Comparison of ENCODE assay signal across 30 cellular contexts in genomic region chr12:120480211-120480610, GRCh38. TPM values are rescaled to one million over a fixed set of nuclear protein-coding genes. Genes with fewer than 3 reads are reported as not detected.
DNase-seq lines count a peak whose midpoint lies in the region; ATAC-seq, FAIRE-seq and TF ChIP-seq lines count a peak whose summit lies in the region.
"Had no signal": no experiment of that assay in that cellular context is flagged by ENCODE, and none has a peak within 500 bp of the region (broad histone marks: within the 10 kb centered on the region; RNA-seq: fewer than 3 reads in every experiment).

No MANE protein-coding gene starts in this region.

- H3K4me1 ChIP-seq in K562 (replicated peaks in 1 of 2; ENCODE audit: control insufficient read depth in 2 of 2, insufficient read depth in 2 of 2, low read length in 2 of 2) (peaks cover 23 to 34% of the 10 kb centered on the region in 2 experiments), ascending aorta (no peaks in the 10 kb centered on the region)
- H3K4me1 ChIP-seq: esophagus muscularis mucosa, gastrocnemius medialis, parathyroid adenoma, right atrium auricular region, SJSA1, tibial artery had no signal

- TF ChIP-seq CTCF in K562 (IDR thresholded peaks at IDR 0.05 in 2 of 3, conservative IDR thresholded peaks at IDR 0.05 in 1 of 3; ENCODE audit: insufficient read depth in 2 of 3, low read depth in 1 of 3, low read length in 3 of 3) (no peak), type B pancreatic cell (conservative IDR thresholded peaks at IDR 0.05) (no peak), ascending aorta (IDR thresholded peaks at IDR 0.05) (no peak)

- H3K4me3 ChIP-seq in K562 (no peak overlapping the region), ascending aorta (no peak overlapping the region)
- H3K4me3 ChIP-seq: esophagus muscularis mucosa, gastrocnemius medialis, GM23338, right atrium auricular region, SJSA1, tibial artery had no signal

- intact Hi-C loops in K562 (cut with micrococcal nuclease), result no loop called here
- intact Hi-C loops in ascending aorta (cut with DNase I), result no loop called here

- ATAC-seq in activated T-cell treated with anti-CD3 and anti-CD28 coated beads, Interleukin-2, amount 50 U/mL, for 4 hours, result no peak
- ATAC-seq in K562, result peak; percentile 65
- no peak for ATAC-seq in HG03457 (IDR thresholded peaks at IDR 0.05; ENCODE audit: unreplicated experiment)
- ATAC-seq: gastrocnemius medialis had no signal

- H3K9me3 Mint-ChIP-seq in activated T-cell treated with anti-CD3 and anti-CD28 coated beads, Interleukin-2, amount 50 U/mL, for 24 hours, result no peaks in the 10 kb centered on the region
- no peaks in the 10 kb centered on the region for H3K9me3 Mint-ChIP-seq in activated T-cell treated with anti-CD3 and anti-CD28 coated beads, Interleukin-2, amount 50 U/mL, for 4 hours
- H3K9me3 Mint-ChIP-seq in immature natural killer cell (no peaks in the 10 kb centered on the region), type B pancreatic cell (no peaks in the 10 kb centered on the region)
- H3K9me3 Mint-ChIP-seq: activated naive CD8-positive, alpha-beta T cell treated with anti-CD3 and anti-CD28 coated beads, Interleukin-2, amount 10 ng/mL, durations not matched to agents 7 days and 5 days; GM23338 had no signal

- WGBS in K562 (ENCODE audit: insufficient coverage, low coverage, missing lambda C conversion rate), result 0% methylated on average over 1 of the region's 1 CpG

- POLR2A ChIA-PET in K562 (lab: Yijun Ruan, JAX), result interaction anchor here (0.5 to 1.6 kb wide), 6 partner anchors 10 to 188 kb away, joined by 3 to 5 read pairs (median 4); partner anchors contain the start of genes GATC, SRSF9 and TRIAP1

- no peaks in the 10 kb centered on the region for H3K9me3 ChIP-seq in K562 (replicated peaks; ENCODE audit: control insufficient read depth, insufficient read depth, low read depth, low read length)
- no peaks in the 10 kb centered on the region for H3K9me3 ChIP-seq in ascending aorta
- H3K9me3 ChIP-seq: esophagus muscularis mucosa, gastrocnemius medialis, right atrium auricular region, SJSA1, tibial artery had no signal

- peaks cover 5% of the 10 kb centered on the region for H3K36me3 Mint-ChIP-seq in activated T-cell treated with anti-CD3 and anti-CD28 coated beads, Interleukin-2, amount 50 U/mL, for 24 hours (ENCODE audit: low read depth)
- H3K36me3 Mint-ChIP-seq in activated T-cell treated with anti-CD3 and anti-CD28 coated beads, Interleukin-2, amount 50 U/mL, for 4 hours (ENCODE audit: insufficient read depth), result no peaks in the 10 kb centered on the region
- H3K36me3 Mint-ChIP-seq in immature natural killer cell (peaks cover 8 to 14% (median 8%) of the 10 kb centered on the region in 3 donors), type B pancreatic cell (peaks cover 8% of the 10 kb centered on the region)

- H3K79me2 ChIP-seq in K562 (ENCODE audit: control insufficient read depth, insufficient read depth, low read length), result peaks cover 21% of the 10 kb centered on the region

- TF ChIP-seq EP300 in K562 (IDR thresholded peaks at IDR 0.05; ENCODE audit: low read length), result no peak

- in situ Hi-C loops in K562 (cut with MboI), result no loop called here

- no peak for TF ChIP-seq RAD21 in K562 (CRISPR knock-in tag; conservative IDR thresholded peaks at IDR 0.05 in 1 of 2, IDR thresholded peaks at IDR 0.05 in 1 of 2)

- no peak for DNase-seq in activated T-cell treated with anti-CD3 and anti-CD28 coated beads, Interleukin-2, amount 50 U/mL, for 24 hours
- no peak for DNase-seq in activated T-cell treated with anti-CD3 and anti-CD28 coated beads, Interleukin-2, amount 50 U/mL, for 4 hours
- DNase-seq in K562 (ENCODE audit: extremely low read depth in 1 of 4, low spot score in 3 of 4) (no peak), immature natural killer cell (no peak), type B pancreatic cell (ENCODE audit: extremely low spot score, unreplicated experiment) (no peak), ascending aorta (ENCODE audit: low spot score in 2 of 2) (no peak), DMS 273 treated with DMSO at 0.1 percent for 48 hours (lab: John Stamatoyannopoulos, UW) (no peak)
- DNase-seq: activated naive CD8-positive, alpha-beta T cell treated with anti-CD3 and anti-CD28 coated beads, Interleukin-2, amount 10 ng/mL, durations not matched to agents 7 days and 5 days; DMS53; gastrocnemius medialis; GF-D8; hypothalamus; Karpas-422; NCI-H1694; NCI-H2171; NCI-H524 treated with DMSO at 0.1 percent for 48 hours; stimulated activated CD4-positive, alpha-beta T cell treated with anti-CD3 and anti-CD28 coated beads, Interleukin-12 subunit alpha, Interleukin-12 subunit beta, amount 100 ng/mL, for 4 hours; stimulated activated CD4-positive, alpha-beta T cell treated with anti-CD3 and anti-CD28 coated beads, Interleukin-4, amount 100 ng/mL, for 4 hours; stimulated activated naive CD8-positive, alpha-beta T cell treated with anti-CD3 and anti-CD28 coated beads, Interleukin-15, Interleukin-2, amounts not matched to agents 100 U/mL and 50 U/mL, for 24 hours; tibial artery had no signal

- H3K4me3 Mint-ChIP-seq in activated T-cell treated with anti-CD3 and anti-CD28 coated beads, Interleukin-2, amount 50 U/mL, for 24 hours, result no peak overlapping the region
- H3K4me3 Mint-ChIP-seq in activated T-cell treated with anti-CD3 and anti-CD28 coated beads, Interleukin-2, amount 50 U/mL, for 4 hours, result no peak overlapping the region
- H3K4me3 Mint-ChIP-seq in immature natural killer cell (peak overlapping the region; percentile 87 to 95 (median 89)), type B pancreatic cell (no peak overlapping the region)
- H3K4me3 Mint-ChIP-seq: activated naive CD8-positive, alpha-beta T cell treated with anti-CD3 and anti-CD28 coated beads, Interleukin-2, amount 10 ng/mL, durations not matched to agents 7 days and 5 days; GM23338 had no signal

- no peak for TF ChIP-seq POLR2A in K562 (conservative IDR thresholded peaks at IDR 0.05)

- peak overlapping the region in 1 of 2 experiments; percentile 72; a peak in 1 of 4 replicates for H3K9ac ChIP-seq in K562 (ENCODE audit: insufficient read depth in 1 of 2, low read depth in 2 of 2, low read length in 2 of 2)
- H3K9ac ChIP-seq: parathyroid adenoma had no signal

- CTCF ChIA-PET in K562 (lab: Yijun Ruan, JAX; ENCODE audit: low intra/inter-chr PET ratio), result no interaction called here

- peak overlapping the region; percentile 46; the same call in 1 of the 2 replicates for H3K4me2 ChIP-seq in K562 (ENCODE audit: insufficient read depth, low read length)
- H3K4me2 ChIP-seq: GM23338 had no signal

- peaks cover 13% of the 10 kb centered on the region; the same call in 2 of the 3 replicates for H3K36me3 ChIP-seq in K562 (ENCODE audit: control insufficient read depth, insufficient read depth, low read length)
- H3K36me3 ChIP-seq in ascending aorta, result peaks cover 0 to 9% of the 10 kb centered on the region in 2 donors
- H3K36me3 ChIP-seq: gastrocnemius medialis, right atrium auricular region, SJSA1 had no signal

- peak overlapping the region; percentile 61; the same call in 1 of the 2 replicates for H2AFZ ChIP-seq in K562 (ENCODE audit: low read depth, low read length)
- H2AFZ ChIP-seq: GM23338, parathyroid adenoma had no signal

- peaks cover 5% of the 10 kb centered on the region for H3K9me1 ChIP-seq in K562 (ENCODE audit: control insufficient read depth, insufficient read depth, low read length)

- H3K27me3 Mint-ChIP-seq in activated T-cell treated with anti-CD3 and anti-CD28 coated beads, Interleukin-2, amount 50 U/mL, for 24 hours, result no peaks in the 10 kb centered on the region
- H3K27me3 Mint-ChIP-seq in activated T-cell treated with anti-CD3 and anti-CD28 coated beads, Interleukin-2, amount 50 U/mL, for 4 hours (ENCODE audit: low read depth), result no peaks in the 10 kb centered on the region
- peaks cover 3 to 12% (median 8%) of the 10 kb centered on the region in 3 donors for H3K27me3 Mint-ChIP-seq in immature natural killer cell (ENCODE audit: low read depth in 3 of 3)
- no peaks in the 10 kb centered on the region for H3K27me3 Mint-ChIP-seq in type B pancreatic cell
- H3K27me3 Mint-ChIP-seq: activated naive CD8-positive, alpha-beta T cell treated with anti-CD3 and anti-CD28 coated beads, Interleukin-2, amount 10 ng/mL, durations not matched to agents 7 days and 5 days had no signal

- H4K20me1 ChIP-seq in K562 (replicated peaks; ENCODE audit: control insufficient read depth, insufficient read depth, low read length), result no peaks in the 10 kb centered on the region

- BruUV-seq in K562 (replicated peaks; lab: Mats Ljungman, UMichigan), result no TSS peak

- peaks cover 8% of the 10 kb centered on the region for H3K4me1 Mint-ChIP-seq in activated T-cell treated with anti-CD3 and anti-CD28 coated beads, Interleukin-2, amount 50 U/mL, for 24 hours (ENCODE audit: low read depth)
- H3K4me1 Mint-ChIP-seq in activated T-cell treated with anti-CD3 and anti-CD28 coated beads, Interleukin-2, amount 50 U/mL, for 4 hours (ENCODE audit: low read depth), result peaks cover 15% of the 10 kb centered on the region
- H3K4me1 Mint-ChIP-seq in immature natural killer cell (peaks cover 65 to 66% of the 10 kb centered on the region in 2 donors), type B pancreatic cell (ENCODE audit: unreplicated experiment) (peaks cover 17% of the 10 kb centered on the region)

- H3K27me3 ChIP-seq in K562 (ENCODE audit: control insufficient read depth in 2 of 2, insufficient read depth in 2 of 2, low read length in 2 of 2), result no peaks in the 10 kb centered on the region; a peak in 1 of 5 replicates
- H3K27me3 ChIP-seq in ascending aorta, result no peaks in the 10 kb centered on the region
- H3K27me3 ChIP-seq: esophagus muscularis mucosa, gastrocnemius medialis, right atrium auricular region, SJSA1, tibial artery had no signal

- no peak for FAIRE-seq in K562 (lab: Jason Lieb, UNC)
- FAIRE-seq: GM18507, islet of Langerhans, TTC549 had no signal

- H3K27ac ChIP-seq in K562 (ENCODE audit: extremely low read depth, low read depth, low read length) (peak overlapping the region; percentile 66), ascending aorta (no peak overlapping the region)
- H3K27ac ChIP-seq: 22Rv1, esophagus muscularis mucosa, gastrocnemius medialis, parathyroid adenoma, right atrium auricular region, SJSA1, tibial artery had no signal

- H3K27ac Mint-ChIP-seq in activated T-cell treated with anti-CD3 and anti-CD28 coated beads, Interleukin-2, amount 50 U/mL, for 24 hours, result peak overlapping the region; percentile 13
- H3K27ac Mint-ChIP-seq in immature natural killer cell, result peak overlapping the region; percentile 94 to 100 (median 98)
- H3K27ac Mint-ChIP-seq in type B pancreatic cell, result peak overlapping the region; percentile 91
- H3K27ac Mint-ChIP-seq: activated naive CD8-positive, alpha-beta T cell treated with anti-CD3 and anti-CD28 coated beads, Interleukin-2, amount 10 ng/mL, durations not matched to agents 7 days and 5 days; GM23338 had no signal

RNA-seq across cellular contexts. Expression of gene SRSF9, which starts 10.7 kb away (rescaled TPM):
- 100 to 1,000 TPM; 259 to 288 (median 272) TPM for total RNA-seq in activated T-cell treated with anti-CD3 and anti-CD28 coated beads, Interleukin-2, amount 50 U/mL, for 4 hours
- 133 and 204 TPM in 2 replicates for total RNA-seq in K562 (2011; cell fraction: chromatin; rRNA removed; ENCODE audit: low replicate concordance)
- 102 and 104 TPM in 2 replicates for total RNA-seq in K562 (2011; cell fraction: nucleolus; rRNA removed)
- total RNA-seq in K562 (2011; cell fraction: nucleoplasm; rRNA removed), result 154 and 192 TPM in 2 replicates
- total RNA-seq in K562 (2014; rRNA removed) (255 and 271 TPM in 2 replicates), K562 (2014; rRNA removed; fragmentation: Illumina TruSeq; extraction: Trizol) (230 and 244 TPM in 2 replicates), K562 (2015; rRNA removed; fragmentation: Illumina TruSeq; extraction: Trizol) (241 and 243 TPM in 2 replicates), K562 (2021) (280 and 286 TPM in 2 replicates), type B pancreatic cell (ENCODE audit: low replicate concordance) (226 and 248 TPM in 2 replicates), ascending aorta (68.6 TPM)
- polyA plus RNA-seq in K562 (2011; rRNA removed) (159 and 203 TPM in 2 replicates), K562 (2014; fragmentation: Illumina TruSeq; extraction: Trizol) (180 and 188 TPM in 2 replicates), K562 (2014; fragmentation: Nextera tagmentation; extraction: Ambion mirVana) (10 to 100 TPM; 40.3 to 50.5 TPM), K562 (2014; rRNA removed) (291 and 296 TPM in 2 replicates), immature natural killer cell (100 to 1,000 TPM; 221 to 292 (median 271) TPM)
- polyA plus RNA-seq in K562 (2011; cell fraction: cytosol; rRNA removed), result 126 and 188 TPM in 2 replicates
- 163 and 219 TPM in 2 replicates for polyA plus RNA-seq in K562 (2011; cell fraction: nucleus; rRNA removed)
- 188 and 307 TPM in 2 replicates for polyA plus RNA-seq in K562 (2012)
- 130 and 156 TPM in 2 replicates for polyA minus RNA-seq in K562 (2011; rRNA and poly(A)+ RNA removed)
- polyA minus RNA-seq in K562 (2011; cell fraction: cytosol; rRNA and poly(A)+ RNA removed), result 94.9 and 103 TPM in 2 replicates
- polyA minus RNA-seq in K562 (2011; cell fraction: nucleus; rRNA and poly(A)+ RNA removed), result 76.5 and 108 TPM in 2 replicates

RNA-seq across cellular contexts. Expression of gene DYNLL1, which starts 15.7 kb away (rescaled TPM):
- total RNA-seq in activated T-cell treated with anti-CD3 and anti-CD28 coated beads, Interleukin-2, amount 50 U/mL, for 4 hours, result 100 to 1,000 TPM; 243 to 252 (median 248) TPM
- 64.0 and 73.7 TPM in 2 replicates for total RNA-seq in K562 (2011; cell fraction: chromatin; rRNA removed; ENCODE audit: low replicate concordance)
- 55.7 and 76.0 TPM in 2 replicates for total RNA-seq in K562 (2011; cell fraction: nucleolus; rRNA removed)
- 81.5 and 104 TPM in 2 replicates for total RNA-seq in K562 (2011; cell fraction: nucleoplasm; rRNA removed)
- total RNA-seq in K562 (2014; rRNA removed) (303 and 473 TPM in 2 replicates), K562 (2014; rRNA removed; fragmentation: Illumina TruSeq; extraction: Trizol) (430 and 468 TPM in 2 replicates), K562 (2015; rRNA removed; fragmentation: Illumina TruSeq; extraction: Trizol) (587 and 631 TPM in 2 replicates), K562 (2021) (364 and 386 TPM in 2 replicates), type B pancreatic cell (ENCODE audit: low replicate concordance) (403 and 451 TPM in 2 replicates), ascending aorta (216 TPM)
- polyA plus RNA-seq in K562 (2011; rRNA removed) (439 and 456 TPM in 2 replicates), K562 (2014; fragmentation: Illumina TruSeq; extraction: Trizol) (531 and 637 TPM in 2 replicates), K562 (2014; fragmentation: Nextera tagmentation; extraction: Ambion mirVana) (1,000 to 10,000 TPM in 1 of 2 experiments, 100 to 1,000 TPM in 1; 921 to 1,112 TPM), K562 (2014; rRNA removed) (397 and 529 TPM in 2 replicates), immature natural killer cell (100 to 1,000 TPM; 399 to 508 (median 457) TPM)
- 295 and 360 TPM in 2 replicates for polyA plus RNA-seq in K562 (2011; cell fraction: cytosol; rRNA removed)
- polyA plus RNA-seq in K562 (2011; cell fraction: nucleus; rRNA removed), result 186 and 231 TPM in 2 replicates
- 522 and 759 TPM in 2 replicates for polyA plus RNA-seq in K562 (2012)
- polyA minus RNA-seq in K562 (2011; rRNA and poly(A)+ RNA removed), result 184 and 185 TPM in 2 replicates
- polyA minus RNA-seq in K562 (2011; cell fraction: cytosol; rRNA and poly(A)+ RNA removed), result 96.5 and 118 TPM in 2 replicates
- polyA minus RNA-seq in K562 (2011; cell fraction: nucleus; rRNA and poly(A)+ RNA removed), result 34.9 and 72.1 TPM in 2 replicates

RNA-seq across cellular contexts. Expression of gene GATC, which starts 34.0 kb away (rescaled TPM):
- total RNA-seq in activated T-cell treated with anti-CD3 and anti-CD28 coated beads, Interleukin-2, amount 50 U/mL, for 4 hours, result 10 to 100 TPM; 47.6 to 58.0 (median 55.1) TPM
- 17.9 and 20.6 TPM in 2 replicates for total RNA-seq in K562 (2011; cell fraction: chromatin; rRNA removed; ENCODE audit: low replicate concordance)
- 14.3 and 15.7 TPM in 2 replicates for total RNA-seq in K562 (2011; cell fraction: nucleolus; rRNA removed)
- 22.1 and 34.4 TPM in 2 replicates for total RNA-seq in K562 (2011; cell fraction: nucleoplasm; rRNA removed)
- 22.2 and 29.0 TPM in 2 replicates for total RNA-seq in K562 (2014; rRNA removed)
- 28.2 and 29.5 TPM in 2 replicates for total RNA-seq in K562 (2014; rRNA removed; fragmentation: Illumina TruSeq; extraction: Trizol)
- total RNA-seq in K562 (2015; rRNA removed; fragmentation: Illumina TruSeq; extraction: Trizol), result 27.1 and 29.0 TPM in 2 replicates
- 52.6 and 53.6 TPM in 2 replicates for total RNA-seq in K562 (2021)
- 30.1 and 38.9 TPM in 2 replicates for polyA plus RNA-seq in K562 (2011; rRNA removed)
- polyA plus RNA-seq in K562 (2011; cell fraction: cytosol; rRNA removed), result 18.8 and 22.9 TPM in 2 replicates
- polyA plus RNA-seq in K562 (2011; cell fraction: nucleus; rRNA removed), result 21.7 and 29.0 TPM in 2 replicates
- 18.9 and 20.0 TPM in 2 replicates for polyA plus RNA-seq in K562 (2012)
- polyA plus RNA-seq in K562 (2014; fragmentation: Illumina TruSeq; extraction: Trizol), result 29.7 and 38.9 TPM in 2 replicates
- 10 to 100 TPM in 1 of 2 experiments, 1 to 10 TPM in 1; 5.8 to 14.3 TPM for polyA plus RNA-seq in K562 (2014; fragmentation: Nextera tagmentation; extraction: Ambion mirVana)
- polyA plus RNA-seq in K562 (2014; rRNA removed), result 24.0 and 24.2 TPM in 2 replicates
- polyA minus RNA-seq in K562 (2011; rRNA and poly(A)+ RNA removed), result 27.7 and 28.0 TPM in 2 replicates
- 11.5 and 11.9 TPM in 2 replicates for polyA minus RNA-seq in K562 (2011; cell fraction: cytosol; rRNA and poly(A)+ RNA removed)
- polyA minus RNA-seq in K562 (2011; cell fraction: nucleus; rRNA and poly(A)+ RNA removed), result 7.8 and 10.0 TPM in 2 replicates
- 10 to 100 TPM in 2 of 3 donors, 1 to 10 TPM in 1; 8.3 to 26.7 (median 23.3) TPM for polyA plus RNA-seq in immature natural killer cell
- total RNA-seq in type B pancreatic cell (ENCODE audit: low replicate concordance), result 27.7 and 33.9 TPM in 2 replicates
- total RNA-seq in ascending aorta, result 6.2 TPM

RNA-seq across cellular contexts. Expression of gene TRIAP1, which starts 34.0 kb away (rescaled TPM):
- total RNA-seq in activated T-cell treated with anti-CD3 and anti-CD28 coated beads, Interleukin-2, amount 50 U/mL, for 4 hours, result 10 to 100 TPM; 60.7 to 68.9 (median 66.4) TPM
- 11.4 and 14.2 TPM in 2 replicates for total RNA-seq in K562 (2011; cell fraction: chromatin; rRNA removed; ENCODE audit: low replicate concordance)
- 14.3 and 14.8 TPM in 2 replicates for total RNA-seq in K562 (2011; cell fraction: nucleolus; rRNA removed)
- total RNA-seq in K562 (2011; cell fraction: nucleoplasm; rRNA removed), result 17.2 and 23.1 TPM in 2 replicates
- total RNA-seq in K562 (2014; rRNA removed), result 37.3 and 38.8 TPM in 2 replicates
- total RNA-seq in K562 (2014; rRNA removed; fragmentation: Illumina TruSeq; extraction: Trizol), result 78.4 and 80.9 TPM in 2 replicates
- 56.3 and 65.4 TPM in 2 replicates for total RNA-seq in K562 (2015; rRNA removed; fragmentation: Illumina TruSeq; extraction: Trizol)
- 53.2 and 55.3 TPM in 2 replicates for total RNA-seq in K562 (2021)
- 53.5 and 85.7 TPM in 2 replicates for polyA plus RNA-seq in K562 (2011; rRNA removed)
- 12.9 and 27.2 TPM in 2 replicates for polyA plus RNA-seq in K562 (2011; cell fraction: cytosol; rRNA removed)
- 10.3 and 16.9 TPM in 2 replicates for polyA plus RNA-seq in K562 (2011; cell fraction: nucleus; rRNA removed)
- 28.3 and 77.9 TPM in 2 replicates for polyA plus RNA-seq in K562 (2012)
- 59.8 and 64.9 TPM in 2 replicates for polyA plus RNA-seq in K562 (2014; fragmentation: Illumina TruSeq; extraction: Trizol)
- 100 to 1,000 TPM; 354 TPM for polyA plus RNA-seq in K562 (2014; fragmentation: Nextera tagmentation; extraction: Ambion mirVana)
- 60.6 and 73.3 TPM in 2 replicates for polyA plus RNA-seq in K562 (2014; rRNA removed)
- polyA minus RNA-seq in K562 (2011; rRNA and poly(A)+ RNA removed), result 27.3 and 27.5 TPM in 2 replicates
- polyA minus RNA-seq in K562 (2011; cell fraction: cytosol; rRNA and poly(A)+ RNA removed), result 16.0 and 19.2 TPM in 2 replicates
- polyA minus RNA-seq in K562 (2011; cell fraction: nucleus; rRNA and poly(A)+ RNA removed), result 5.7 and 13.3 TPM in 2 replicates
- 10 to 100 TPM; 66.4 to 76.8 (median 69.2) TPM for polyA plus RNA-seq in immature natural killer cell
- 46.6 and 65.2 TPM in 2 replicates for total RNA-seq in type B pancreatic cell (ENCODE audit: low replicate concordance)
- 12.1 TPM for total RNA-seq in ascending aorta

RNA-seq across cellular contexts. Expression of gene COX6A1, which starts 42.3 kb away (rescaled TPM):
- 100 to 1,000 TPM; 495 to 510 (median 508) TPM for total RNA-seq in activated T-cell treated with anti-CD3 and anti-CD28 coated beads, Interleukin-2, amount 50 U/mL, for 4 hours
- total RNA-seq in K562 (2011; cell fraction: chromatin; rRNA removed; ENCODE audit: low replicate concordance), result 82.0 and 133 TPM in 2 replicates
- total RNA-seq in K562 (2011; cell fraction: nucleolus; rRNA removed), result 297 and 320 TPM in 2 replicates
- total RNA-seq in K562 (2011; cell fraction: nucleoplasm; rRNA removed), result 251 and 255 TPM in 2 replicates
- total RNA-seq in K562 (2014; rRNA removed) (931 and 1,004 TPM in 2 replicates), K562 (2014; rRNA removed; fragmentation: Illumina TruSeq; extraction: Trizol) (412 and 414 TPM in 2 replicates), K562 (2015; rRNA removed; fragmentation: Illumina TruSeq; extraction: Trizol) (602 and 624 TPM in 2 replicates), K562 (2021) (597 and 695 TPM in 2 replicates), type B pancreatic cell (ENCODE audit: low replicate concordance) (400 and 501 TPM in 2 replicates), ascending aorta (686 TPM)
- polyA plus RNA-seq in K562 (2011; rRNA removed) (767 and 895 TPM in 2 replicates), K562 (2014; fragmentation: Illumina TruSeq; extraction: Trizol) (978 and 1,143 TPM in 2 replicates), K562 (2014; fragmentation: Nextera tagmentation; extraction: Ambion mirVana) (1,000 to 10,000 TPM; 3,092 to 4,142 TPM), K562 (2014; rRNA removed) (1,391 and 1,423 TPM in 2 replicates), immature natural killer cell (1,000 to 10,000 TPM in 2 of 3 donors, 100 to 1,000 TPM in 1; 859 to 1,309 (median 1,192) TPM)
- polyA plus RNA-seq in K562 (2011; cell fraction: cytosol; rRNA removed), result 2,103 and 2,986 TPM in 2 replicates
- polyA plus RNA-seq in K562 (2011; cell fraction: nucleus; rRNA removed), result 1,412 and 1,636 TPM in 2 replicates
- 684 and 920 TPM in 2 replicates for polyA plus RNA-seq in K562 (2012)
- 235 and 279 TPM in 2 replicates for polyA minus RNA-seq in K562 (2011; rRNA and poly(A)+ RNA removed)
- 175 and 210 TPM in 2 replicates for polyA minus RNA-seq in K562 (2011; cell fraction: cytosol; rRNA and poly(A)+ RNA removed)
- 147 and 169 TPM in 2 replicates for polyA minus RNA-seq in K562 (2011; cell fraction: nucleus; rRNA and poly(A)+ RNA removed)

Comparison
In these comparisons a context has a peak if more than half of its experiments do, and no peak if none do; other contexts are left out.
1. H3K27ac Mint-ChIP-seq: peak in every context shown above with its lines; median percentile 98 in immature natural killer cell; 91 in type B pancreatic cell; 13 in activated T-cell treated with anti-CD3 and anti-CD28 coated beads, Interleukin-2, amount 50 U/mL, for 24 hours.
2. H3K4me3 Mint-ChIP-seq: peak in immature natural killer cell (5 of 5); none in activated T-cell treated with anti-CD3 and anti-CD28 coated beads, Interleukin-2, amount 50 U/mL, for 24 hours (single experiment), activated T-cell treated with anti-CD3 and anti-CD28 coated beads, Interleukin-2, amount 50 U/mL, for 4 hours (single experiment) and type B pancreatic cell (single experiment).